Comparison of ENCODE assay signal across 25 cellular contexts in the genomic region with DNA sequence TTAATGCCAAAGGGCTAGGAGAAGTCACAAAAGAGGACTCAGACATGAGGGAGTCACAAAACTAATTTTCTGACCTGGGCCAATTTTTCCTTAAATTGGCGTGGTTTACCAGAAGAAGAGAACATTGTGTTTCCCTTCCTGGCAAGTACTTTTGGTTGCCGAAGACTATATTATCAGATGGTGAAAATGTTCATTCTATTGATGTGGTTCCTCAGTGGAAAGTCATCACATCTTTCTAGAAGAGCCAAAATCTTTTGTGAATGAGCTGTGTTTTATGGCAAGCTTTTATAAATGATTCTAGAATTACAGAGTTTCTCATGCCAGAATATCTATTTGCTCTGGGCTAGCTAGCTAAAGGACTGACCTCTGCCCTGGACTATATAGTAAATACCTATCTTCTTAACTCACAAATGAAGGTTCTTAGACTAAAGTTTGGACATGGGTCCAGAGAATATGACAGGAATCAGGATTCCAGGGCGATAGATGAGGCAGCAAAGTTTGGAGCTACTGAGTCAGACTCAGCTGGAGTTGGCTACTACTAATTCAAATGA.
"Had no signal": no experiment of that assay in that cellular context is flagged by ENCODE, and none has a peak within 500 bp of the region (broad histone marks: within the 10 kb centered on the region; RNA-seq: fewer than 3 reads in every experiment).

No MANE protein-coding gene starts in this region.

- H3K4me2 ChIP-seq: neural progenitor cell had no signal

- H2AFZ ChIP-seq: neural progenitor cell had no signal

- H3K4me1 ChIP-seq: adrenal gland, colonic mucosa, neural progenitor cell, psoas muscle, vagina had no signal

- DNase-seq: activated CD4-positive, alpha-beta T cell treated with anti-CD3 and anti-CD28 coated beads, Interleukin-2, amount 10 ng/mL, durations not matched to agents 24 days and 14 days; activated CD8-positive, alpha-beta T cell treated with anti-CD3 and anti-CD28 coated beads for 36 hours; activated effector memory CD4-positive, alpha-beta T cell treated with Interleukin-2 at 50 U/mL for 16 hours; activated naive CD4-positive, alpha-beta T cell treated with anti-CD3 and anti-CD28 coated beads, Interleukin-2, amount 10 ng/mL, durations not matched to agents 7 days and 5 days; activated T-cell treated with anti-CD3 and anti-CD28 coated beads, Interleukin-2, amount 50 U/mL, for 48 hours; adrenal gland; colonic mucosa; endodermal cell; hypothalamus; mucosa of descending colon; naive B cell; ovary; psoas muscle; right cardiac atrium; small intestine; stimulated activated CD4-positive, alpha-beta T cell treated with anti-CD3 and anti-CD28 coated beads, Interleukin-4, amount 100 ng/mL, for 4 hours; substantia nigra had no signal

- H3K27me3 Mint-ChIP-seq: activated CD4-positive, alpha-beta T cell treated with anti-CD3 and anti-CD28 coated beads, Interleukin-2, amount 10 ng/mL, durations not matched to agents 24 days and 14 days; activated CD8-positive, alpha-beta T cell treated with anti-CD3 and anti-CD28 coated beads for 36 hours; activated naive CD4-positive, alpha-beta T cell treated with anti-CD3 and anti-CD28 coated beads, Interleukin-2, amount 10 ng/mL, durations not matched to agents 7 days and 5 days; central memory CD8-positive, alpha-beta T cell; stimulated activated memory B cell treated with anti-CD40 and anti-IgM and Interleukin-4, amounts not matched to agents 10 μg/mL and 1 μg/mL and 100 μg/mL, for 72 hours had no signal

- FAIRE-seq: frontal cortex, small intestine had no signal

- H3K27ac ChIP-seq: adrenal gland, colonic mucosa, epithelial cell of prostate, neural progenitor cell, ovary, psoas muscle, vagina had no signal

- H3K4me3 Mint-ChIP-seq: activated CD4-positive, alpha-beta T cell treated with anti-CD3 and anti-CD28 coated beads, Interleukin-2, amount 10 ng/mL, durations not matched to agents 24 days and 14 days; activated CD8-positive, alpha-beta T cell treated with anti-CD3 and anti-CD28 coated beads for 36 hours; activated naive CD4-positive, alpha-beta T cell treated with anti-CD3 and anti-CD28 coated beads, Interleukin-2, amount 10 ng/mL, durations not matched to agents 7 days and 5 days; brain; central memory CD8-positive, alpha-beta T cell; endodermal cell; naive B cell; neural progenitor cell; stimulated activated memory B cell treated with anti-CD40 and anti-IgM and Interleukin-4, amounts not matched to agents 10 μg/mL and 1 μg/mL and 100 μg/mL, for 72 hours; T-helper 1 cell treated with Interleukin-12 subunit alpha and Interleukin-12 subunit beta and Interleukin-4 antibody, amounts not matched to agents 30 μg/mL and 1 μg/mL, for 36 hours had no signal

- H3K4me3 ChIP-seq: adrenal gland, colonic mucosa, mucosa of descending colon, neural progenitor cell, ovary, psoas muscle, vagina had no signal

- H3K4me1 Mint-ChIP-seq: activated CD4-positive, alpha-beta T cell treated with anti-CD3 and anti-CD28 coated beads, Interleukin-2, amount 10 ng/mL, durations not matched to agents 24 days and 14 days; activated naive CD4-positive, alpha-beta T cell treated with anti-CD3 and anti-CD28 coated beads, Interleukin-2, amount 10 ng/mL, durations not matched to agents 7 days and 5 days; brain; central memory CD8-positive, alpha-beta T cell; endodermal cell; naive B cell; stimulated activated memory B cell treated with anti-CD40 and anti-IgM and Interleukin-4, amounts not matched to agents 10 μg/mL and 1 μg/mL and 100 μg/mL, for 72 hours had no signal

- H3K27ac Mint-ChIP-seq: activated CD4-positive, alpha-beta T cell treated with anti-CD3 and anti-CD28 coated beads, Interleukin-2, amount 10 ng/mL, durations not matched to agents 24 days and 14 days; activated naive CD4-positive, alpha-beta T cell treated with anti-CD3 and anti-CD28 coated beads, Interleukin-2, amount 10 ng/mL, durations not matched to agents 7 days and 5 days; brain; endodermal cell; naive B cell; neural progenitor cell; stimulated activated memory B cell treated with anti-CD40 and anti-IgM and Interleukin-4, amounts not matched to agents 10 μg/mL and 1 μg/mL and 100 μg/mL, for 72 hours; T-helper 1 cell treated with Interleukin-12 subunit alpha and Interleukin-12 subunit beta and Interleukin-4 antibody, amounts not matched to agents 30 μg/mL and 1 μg/mL, for 36 hours had no signal

- H3K27me3 ChIP-seq: colonic mucosa, neural progenitor cell, vagina had no signal

- H3K36me3 ChIP-seq: adrenal gland, colonic mucosa, neural progenitor cell, ovary, vagina had no signal

- H3K36me3 Mint-ChIP-seq: activated naive CD4-positive, alpha-beta T cell treated with anti-CD3 and anti-CD28 coated beads, Interleukin-2, amount 10 ng/mL, durations not matched to agents 7 days and 5 days; brain; naive B cell; neural progenitor cell; stimulated activated memory B cell treated with anti-CD40 and anti-IgM and Interleukin-4, amounts not matched to agents 10 μg/mL and 1 μg/mL and 100 μg/mL, for 72 hours had no signal

- H3K9me3 ChIP-seq: adrenal gland, colonic mucosa, mucosa of descending colon, ovary, psoas muscle, vagina had no signal

- H3K9me3 Mint-ChIP-seq: activated CD4-positive, alpha-beta T cell treated with anti-CD3 and anti-CD28 coated beads, Interleukin-2, amount 10 ng/mL, durations not matched to agents 24 days and 14 days; activated CD8-positive, alpha-beta T cell treated with anti-CD3 and anti-CD28 coated beads for 36 hours; activated naive CD4-positive, alpha-beta T cell treated with anti-CD3 and anti-CD28 coated beads, Interleukin-2, amount 10 ng/mL, durations not matched to agents 7 days and 5 days; brain; neural progenitor cell; T-helper 1 cell treated with Interleukin-12 subunit alpha and Interleukin-12 subunit beta and Interleukin-4 antibody, amounts not matched to agents 30 μg/mL and 1 μg/mL, for 36 hours had no signal

- ATAC-seq: mucosa of descending colon; psoas muscle; right cardiac atrium; stimulated activated memory B cell treated with anti-CD40 and anti-IgM and Interleukin-4, amounts not matched to agents 10 μg/mL and 1 μg/mL and 100 μg/mL, for 72 hours had no signal

- H3K9ac ChIP-seq: neural progenitor cell had no signal
